Comparison of ENCODE assay signal across 1 cellular context in genomic region chr20:20303742-20304141, GRCh38.
TF ChIP-seq lines count a peak whose summit lies in the region.

No MANE protein-coding gene starts in this region.

TF ChIP-seq in SK-N-SH, 30 proteins besides CTCF, POLR2A, EP300 and RAD21 (continued from another document):
- TF ChIP-seq ZBTB33 (IDR thresholded peaks at IDR 0.05; ENCODE audit: borderline replicate concordance, low read depth) (no peak), USF2 (IDR thresholded peaks at IDR 0.05; ENCODE audit: borderline replicate concordance, low read depth, low read length) (no peak), PBX3 (IDR thresholded peaks at IDR 0.05) (no peak), RFX5 (IDR thresholded peaks at IDR 0.05; ENCODE audit: low read length) (no peak), NFIC (IDR thresholded peaks at IDR 0.05; ENCODE audit: borderline replicate concordance) (no peak), RCOR1 (IDR thresholded peaks at IDR 0.05; ENCODE audit: low read length) (no peak), YY1 (IDR thresholded peaks at IDR 0.05; ENCODE audit: low read depth) (no peak), FOXJ3 (CRISPR knock-in tag; IDR thresholded peaks at IDR 0.05) (no peak), FOSL2 (IDR thresholded peaks at IDR 0.05; ENCODE audit: borderline replicate concordance, low read depth) (no peak)
